Comparison of ENCODE assay signal across 1 cellular context in genomic region chr6:29528300-29528931, GRCh38.
TF ChIP-seq lines count a peak whose summit lies in the region.

No MANE protein-coding gene starts in this region.

TF ChIP-seq in GM23338, 12 proteins besides CTCF, POLR2A, EP300 and RAD21 (continued from another document):
- TF ChIP-seq REST (IDR thresholded peaks at IDR 0.05; ENCODE audit: unreplicated experiment): no peak
- no peak for TF ChIP-seq JUNB (IDR thresholded peaks at IDR 0.05; ENCODE audit: unreplicated experiment)
- TF ChIP-seq NANOG (IDR thresholded peaks at IDR 0.05; ENCODE audit: borderline replicate concordance): no peak
- no peak for TF ChIP-seq EZH2 (IDR thresholded peaks at IDR 0.05; ENCODE audit: low read depth, unreplicated experiment)
- no peak for TF ChIP-seq ZNF462 (CRISPR knock-in tag; IDR thresholded peaks at IDR 0.05)
- no peak for TF ChIP-seq STAT1 (IDR thresholded peaks at IDR 0.05; ENCODE audit: unreplicated experiment)
- no peak for TF ChIP-seq ZNF331 (CRISPR knock-in tag; IDR thresholded peaks at IDR 0.05; ENCODE audit: low read depth)
TF ChIP-seq in GM23338: peak in this region for 0.
